9 cellular contexts compared by ENCODE assay signal in genomic region chr9:131254107-131254491, GRCh38. TPM values are rescaled to one million over a fixed set of nuclear protein-coding genes. Genes with fewer than 3 reads are reported as not detected.
DNase-seq lines count a peak whose midpoint lies in the region; ATAC-seq lines count a peak whose summit lies in the region.
"Had no signal": no experiment of that assay in that cellular context is flagged by ENCODE, and none has a peak within 500 bp of the region (broad histone marks: within the 10 kb centered on the region; RNA-seq: fewer than 3 reads in every experiment).

No MANE protein-coding gene starts in this region.

- H3K27me3 ChIP-seq in mesendoderm (ENCODE audit: insufficient read depth, low read length, poor library complexity) = no peaks in the 10 kb centered on the region

- H2BK5ac ChIP-seq in mesendoderm (ENCODE audit: low read length) = no peak overlapping the region

- no CpG with 5 or more reads among the region's 12 CpGs for WGBS in mesendoderm (ENCODE audit: extremely low coverage, insufficient coverage, low lambda C conversion rate)

- no peak overlapping the region for H3K18ac ChIP-seq in mesendoderm (ENCODE audit: low read length)

- H3K4me3 ChIP-seq in mesendoderm (ENCODE audit: low read length) = no peak overlapping the region

- H3K27ac ChIP-seq in mesendoderm (ENCODE audit: low read depth, low read length) = no peak overlapping the region

- H3K27ac Mint-ChIP-seq in activated naive CD8-positive, alpha-beta T cell treated with anti-CD3 and anti-CD28 coated beads for 36 hours = peak overlapping the region; percentile 14
- H3K27ac Mint-ChIP-seq in memory B cell = peak overlapping the region; percentile 82

- no peak overlapping the region for H2AK5ac ChIP-seq in mesendoderm (ENCODE audit: low read length)

- H3K79me1 ChIP-seq in mesendoderm (ENCODE audit: low read length) = no peaks in the 10 kb centered on the region

- H3K4ac ChIP-seq in mesendoderm (ENCODE audit: low read depth, low read length) = no peak overlapping the region

- no peaks in the 10 kb centered on the region for H3K79me2 ChIP-seq in mesendoderm (ENCODE audit: control insufficient read depth, insufficient read depth, low read length)

- H2BK15ac ChIP-seq in mesendoderm (replicated peaks; ENCODE audit: low read depth) = no peak overlapping the region

- no peaks in the 10 kb centered on the region for H3K27me3 Mint-ChIP-seq in activated naive CD8-positive, alpha-beta T cell treated with anti-CD3 and anti-CD28 coated beads for 36 hours
- no peaks in the 10 kb centered on the region for H3K27me3 Mint-ChIP-seq in memory B cell

- no peak overlapping the region for H3K23ac ChIP-seq in mesendoderm (ENCODE audit: low read length)

- H3K4me2 ChIP-seq in mesendoderm (ENCODE audit: low read length) = no peak overlapping the region

- DNase-seq in AML-193 (lab: John Stamatoyannopoulos, UW) = peak; percentile 24 to 25
- no peak for DNase-seq in activated naive CD8-positive, alpha-beta T cell treated with anti-CD3 and anti-CD28 coated beads for 36 hours
- no peak for DNase-seq in memory B cell (ENCODE audit: low spot score in 2 of 2)
- no peak for DNase-seq in DMS 273 treated with DMSO at 0.1 percent for 48 hours (lab: John Stamatoyannopoulos, UW)
- no peak for DNase-seq in mesendoderm
- no peak for DNase-seq in SK-N-DZ (ENCODE audit: low spot score)
- DNase-seq in effector CD4-positive, alpha-beta T cell = no peak
- DNase-seq: NCI-H748 treated with DMSO at 0.1 percent for 48 hours had no signal

- peaks cover 48% of the 10 kb centered on the region for H3K4me1 Mint-ChIP-seq in activated naive CD8-positive, alpha-beta T cell treated with anti-CD3 and anti-CD28 coated beads for 36 hours
- H3K4me1 Mint-ChIP-seq in memory B cell = peaks cover 20% of the 10 kb centered on the region

- no peaks in the 10 kb centered on the region for H3K36me3 Mint-ChIP-seq in activated naive CD8-positive, alpha-beta T cell treated with anti-CD3 and anti-CD28 coated beads for 36 hours
- H3K36me3 Mint-ChIP-seq in memory B cell = no peaks in the 10 kb centered on the region

- H4K8ac ChIP-seq in mesendoderm (ENCODE audit: low read depth, low read length) = no peak overlapping the region

- H3K4me1 ChIP-seq in mesendoderm (ENCODE audit: control insufficient read depth, low read depth, low read length) = no peaks in the 10 kb centered on the region

- no peak overlapping the region for H3K56ac ChIP-seq in mesendoderm (ENCODE audit: low read length)

- no peak overlapping the region for H4K5ac ChIP-seq in mesendoderm (ENCODE audit: low read length)

- H2BK120ac ChIP-seq in mesendoderm (ENCODE audit: low read depth, low read length) = no peak overlapping the region

- ATAC-seq in HG02642 (IDR thresholded peaks at IDR 0.05; ENCODE audit: poor library complexity, unreplicated experiment) = peak; percentile 27
- peak; percentile 18 for ATAC-seq in memory B cell (ENCODE audit: low read depth)

- H3K9ac ChIP-seq in mesendoderm (ENCODE audit: low read length) = no peak overlapping the region

- H3K4me3 Mint-ChIP-seq in activated naive CD8-positive, alpha-beta T cell treated with anti-CD3 and anti-CD28 coated beads for 36 hours = no peak overlapping the region
- peak overlapping the region; percentile 65 for H3K4me3 Mint-ChIP-seq in memory B cell

- no peaks in the 10 kb centered on the region for H3K9me3 Mint-ChIP-seq in activated naive CD8-positive, alpha-beta T cell treated with anti-CD3 and anti-CD28 coated beads for 36 hours
- no peaks in the 10 kb centered on the region for H3K9me3 Mint-ChIP-seq in memory B cell

- no peaks in the 10 kb centered on the region for H3K36me3 ChIP-seq in mesendoderm (ENCODE audit: control insufficient read depth, insufficient read depth, low read length)

RNA-seq across cellular contexts. Expression of gene FAM78A, which starts 22.2 kb away (rescaled TPM):
- total RNA-seq in activated naive CD8-positive, alpha-beta T cell treated with anti-CD3 and anti-CD28 coated beads for 36 hours = 10 to 100 TPM; 36.1 to 37.4 TPM
- 0.32 TPM for polyA plus RNA-seq in mesendoderm (2013, experiment 1 of 2)
- polyA plus RNA-seq in mesendoderm (2013, experiment 2 of 2) = 0.28 TPM
- polyA plus RNA-seq in SK-N-DZ (2014; cell fraction: cytosol; rRNA removed) = 0.96 and 1.3 TPM in 2 replicates
- polyA plus RNA-seq in SK-N-DZ (2014; cell fraction: nucleus; rRNA removed) = 0.56 and 0.67 TPM in 2 replicates

RNA-seq across cellular contexts. Expression of gene PLPP7, which starts 35.4 kb away (rescaled TPM):
- under 1 TPM; 0.35 to 0.42 TPM for total RNA-seq in activated naive CD8-positive, alpha-beta T cell treated with anti-CD3 and anti-CD28 coated beads for 36 hours
- polyA plus RNA-seq in mesendoderm (2013, experiment 1 of 2) = 0.56 TPM
- polyA plus RNA-seq in mesendoderm (2013, experiment 2 of 2) = 0.62 TPM
- 4.8 and 7.3 TPM in 2 replicates for polyA plus RNA-seq in SK-N-DZ (2014; cell fraction: cytosol; rRNA removed)
- 6.4 and 9.9 TPM in 2 replicates for polyA plus RNA-seq in SK-N-DZ (2014; cell fraction: nucleus; rRNA removed)

Comparison
In these comparisons a context has a peak if more than half of its experiments do, and no peak if none do; other contexts are left out.
1. DNase-seq: peak in AML-193 (2 of 2); none in activated naive CD8-positive, alpha-beta T cell treated with anti-CD3 and anti-CD28 coated beads for 36 hours (single experiment), memory B cell (0 of 2), DMS 273 treated with DMSO at 0.1 percent for 48 hours (single experiment), mesendoderm (single experiment), SK-N-DZ (single experiment) and effector CD4-positive, alpha-beta T cell (single experiment).